ENCODE assay signal across 30 cellular contexts in the genomic region with DNA sequence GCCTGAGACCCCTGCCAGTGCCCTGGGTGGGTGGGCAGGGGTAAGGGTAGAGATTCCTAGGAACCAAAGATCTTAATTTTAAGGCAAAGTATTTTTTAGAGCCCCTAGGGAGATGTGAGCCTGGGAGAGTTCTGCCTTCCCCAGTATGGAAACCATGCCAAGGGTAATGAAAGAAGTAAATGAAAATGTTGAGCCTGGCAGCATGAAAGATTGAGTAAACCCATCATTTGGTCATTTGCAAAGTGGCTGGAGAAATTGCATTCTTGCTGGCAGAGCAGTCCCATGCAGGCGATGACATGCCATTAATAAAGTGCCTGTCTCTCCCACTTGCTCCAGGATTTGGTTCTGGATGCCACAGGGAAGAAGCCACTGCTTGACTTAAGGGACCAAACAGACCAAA.
"Had no signal": no experiment of that assay in that cellular context is flagged by ENCODE, and none has a peak within 500 bp of the region (broad histone marks: within the 10 kb centered on the region; RNA-seq: fewer than 3 reads in every experiment).

No MANE protein-coding gene starts in this region.

- H3K27me3 Mint-ChIP-seq: activated naive CD8-positive, alpha-beta T cell treated with anti-CD3 and anti-CD28 coated beads, Interleukin-2, amount 10 ng/mL, durations not matched to agents 7 days and 5 days; central memory CD8-positive, alpha-beta T cell had no signal

- H3K4me2 ChIP-seq: hepatocyte had no signal

- H3K4me3 ChIP-seq: breast epithelium, hepatocyte, pancreas, prostate gland, stomach, suprapubic skin had no signal

- H3K27me3 ChIP-seq: hepatocyte, stomach, suprapubic skin had no signal

- ATAC-seq: pancreas; stimulated activated naive B cell treated with anti-CD40 and anti-IgM and Interleukin-4, amounts not matched to agents 10 μg/mL and 1 μg/mL and 100 μg/mL, for 72 hours had no signal

- H3K36me3 ChIP-seq: breast epithelium, pancreas, prostate gland, stomach, suprapubic skin had no signal

- H3K4me1 Mint-ChIP-seq: activated naive CD4-positive, alpha-beta T cell treated with anti-CD3 and anti-CD28 coated beads, Interleukin-2, amount 10 ng/mL, durations not matched to agents 7 days and 5 days; activated naive CD8-positive, alpha-beta T cell treated with anti-CD3 and anti-CD28 coated beads, Interleukin-2, amount 10 ng/mL, durations not matched to agents 7 days and 5 days; central memory CD8-positive, alpha-beta T cell; stimulated activated naive B cell treated with anti-CD40 and anti-IgM and Interleukin-4, amounts not matched to agents 10 μg/mL and 1 μg/mL and 100 μg/mL, for 72 hours had no signal

- H3K9me3 ChIP-seq: breast epithelium, pancreas, prostate gland, stomach, suprapubic skin had no signal

- H2AFZ ChIP-seq: hepatocyte had no signal

- DNase-seq: activated CD4-positive, alpha-beta T cell treated with anti-CD3 and anti-CD28 coated beads for 4 hours; activated CD4-positive, alpha-beta T cell treated with anti-CD3 and anti-CD28 coated beads, Interleukin-2, amount 50 U/mL, for 4 hours; activated CD8-positive, alpha-beta memory T cell treated with anti-CD3 and anti-CD28 coated beads for 24 hours; activated gamma-delta T cell; activated naive CD4-positive, alpha-beta T cell treated with anti-CD3 and anti-CD28 coated beads, Interleukin-2, amount 10 ng/mL, durations not matched to agents 7 days and 5 days; activated naive CD8-positive, alpha-beta T cell treated with anti-CD3 and anti-CD28 coated beads, Interleukin-2, amount 10 ng/mL, durations not matched to agents 7 days and 5 days; activated T-cell treated with anti-CD3 and anti-CD28 coated beads, Interleukin-2, amount 50 U/mL, for 1 hour; effector memory CD4-positive, alpha-beta T cell; erythroblast; glutamatergic neuron; islet precursor cell; mammary epithelial cell; pancreas; retina; stimulated activated CD4-positive, alpha-beta T cell treated with anti-CD3 and anti-CD28 coated beads, Interleukin-15, amount 100 ng/mL, for 24 hours; stimulated activated CD4-positive, alpha-beta T cell treated with anti-CD3 and anti-CD28 coated beads, Interleukin-2, amount 100 ng/mL, for 24 hours; stimulated activated naive B cell treated with anti-CD40 and anti-IgM and Interleukin-4, amounts not matched to agents 10 μg/mL and 1 μg/mL and 100 μg/mL, for 72 hours; stomach; trophoblast cell had no signal

- FAIRE-seq: colon, frontal cortex, pancreas, TTC549, urothelium cell line had no signal

- H3K4me1 ChIP-seq: breast epithelium, pancreas, prostate gland, stomach, suprapubic skin had no signal

- H3K27ac Mint-ChIP-seq: activated naive CD4-positive, alpha-beta T cell treated with anti-CD3 and anti-CD28 coated beads, Interleukin-2, amount 10 ng/mL, durations not matched to agents 7 days and 5 days; activated naive CD8-positive, alpha-beta T cell treated with anti-CD3 and anti-CD28 coated beads, Interleukin-2, amount 10 ng/mL, durations not matched to agents 7 days and 5 days; activated T-helper 1 cell treated with anti-CD3 and anti-CD28 coated beads, Interleukin-12 subunit alpha, Interleukin-12 subunit beta, Interleukin-2, Interleukin-4 antibody, amounts not matched to agents 30 ng/mL and 10 ng/mL and 1 ng/mL, durations not matched to agents 14 hours and 24 hours and 36 hours; stimulated activated naive B cell treated with anti-CD40 and anti-IgM and Interleukin-4, amounts not matched to agents 10 μg/mL and 1 μg/mL and 100 μg/mL, for 72 hours had no signal

- H3K36me3 Mint-ChIP-seq: activated naive CD4-positive, alpha-beta T cell treated with anti-CD3 and anti-CD28 coated beads, Interleukin-2, amount 10 ng/mL, durations not matched to agents 7 days and 5 days; activated naive CD8-positive, alpha-beta T cell treated with anti-CD3 and anti-CD28 coated beads, Interleukin-2, amount 10 ng/mL, durations not matched to agents 7 days and 5 days; stimulated activated naive B cell treated with anti-CD40 and anti-IgM and Interleukin-4, amounts not matched to agents 10 μg/mL and 1 μg/mL and 100 μg/mL, for 72 hours had no signal

- H3K9me3 Mint-ChIP-seq: activated naive CD4-positive, alpha-beta T cell treated with anti-CD3 and anti-CD28 coated beads, Interleukin-2, amount 10 ng/mL, durations not matched to agents 7 days and 5 days; activated T-helper 1 cell treated with anti-CD3 and anti-CD28 coated beads, Interleukin-12 subunit alpha, Interleukin-12 subunit beta, Interleukin-2, Interleukin-4 antibody, amounts not matched to agents 30 ng/mL and 10 ng/mL and 1 ng/mL, durations not matched to agents 14 hours and 24 hours and 36 hours had no signal

- H3K4me3 Mint-ChIP-seq: activated naive CD4-positive, alpha-beta T cell treated with anti-CD3 and anti-CD28 coated beads, Interleukin-2, amount 10 ng/mL, durations not matched to agents 7 days and 5 days; activated naive CD8-positive, alpha-beta T cell treated with anti-CD3 and anti-CD28 coated beads, Interleukin-2, amount 10 ng/mL, durations not matched to agents 7 days and 5 days; activated T-helper 1 cell treated with anti-CD3 and anti-CD28 coated beads, Interleukin-12 subunit alpha, Interleukin-12 subunit beta, Interleukin-2, Interleukin-4 antibody, amounts not matched to agents 30 ng/mL and 10 ng/mL and 1 ng/mL, durations not matched to agents 14 hours and 24 hours and 36 hours; central memory CD8-positive, alpha-beta T cell; stimulated activated naive B cell treated with anti-CD40 and anti-IgM and Interleukin-4, amounts not matched to agents 10 μg/mL and 1 μg/mL and 100 μg/mL, for 72 hours had no signal

- H3K27ac ChIP-seq: breast epithelium, hepatocyte, pancreas, prostate gland, suprapubic skin, VCaP had no signal

- H3K79me2 ChIP-seq: hepatocyte had no signal
